ENCODE assay signal across 1 cellular context in genomic region chr1:236757640-236758039, GRCh38.
TF ChIP-seq lines count a peak whose summit lies in the region.

No MANE protein-coding gene starts in this region.

TF ChIP-seq in HepG2, 621 proteins besides CTCF, POLR2A, EP300 and RAD21 (continued from another document):
- TF ChIP-seq, protein P1, sequence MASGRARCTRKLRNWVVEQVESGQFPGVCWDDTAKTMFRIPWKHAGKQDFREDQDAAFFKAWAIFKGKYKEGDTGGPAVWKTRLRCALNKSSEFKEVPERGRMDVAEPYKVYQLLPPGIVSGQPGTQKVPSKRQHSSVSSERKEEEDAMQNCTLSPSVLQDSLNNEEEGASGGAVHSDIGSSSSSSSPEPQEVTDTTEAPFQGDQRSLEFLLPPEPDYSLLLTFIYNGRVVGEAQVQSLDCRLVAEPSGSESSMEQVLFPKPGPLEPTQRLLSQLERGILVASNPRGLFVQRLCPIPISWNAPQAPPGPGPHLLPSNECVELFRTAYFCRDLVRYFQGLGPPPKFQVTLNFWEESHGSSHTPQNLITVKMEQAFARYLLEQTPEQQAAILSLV (CRISPR knock-in tag; IDR thresholded peaks at IDR 0.05; ENCODE audit: borderline replicate concordance), result no peak
- no peak for TF ChIP-seq ZBTB49 (CRISPR knock-in tag; IDR thresholded peaks at IDR 0.05; ENCODE audit: borderline replicate concordance)
- TF ChIP-seq ZNF879 (CRISPR knock-in tag; IDR thresholded peaks at IDR 0.05), result no peak
